1 cellular context compared by ENCODE assay signal in genomic region chr9:97984188-97985057, GRCh38.
TF ChIP-seq lines count a peak whose summit lies in the region.

No MANE protein-coding gene starts in this region.

TF ChIP-seq in K562, 482 proteins besides CTCF, POLR2A, EP300 and RAD21 (continued from another document):
- TF ChIP-seq, protein P1, sequence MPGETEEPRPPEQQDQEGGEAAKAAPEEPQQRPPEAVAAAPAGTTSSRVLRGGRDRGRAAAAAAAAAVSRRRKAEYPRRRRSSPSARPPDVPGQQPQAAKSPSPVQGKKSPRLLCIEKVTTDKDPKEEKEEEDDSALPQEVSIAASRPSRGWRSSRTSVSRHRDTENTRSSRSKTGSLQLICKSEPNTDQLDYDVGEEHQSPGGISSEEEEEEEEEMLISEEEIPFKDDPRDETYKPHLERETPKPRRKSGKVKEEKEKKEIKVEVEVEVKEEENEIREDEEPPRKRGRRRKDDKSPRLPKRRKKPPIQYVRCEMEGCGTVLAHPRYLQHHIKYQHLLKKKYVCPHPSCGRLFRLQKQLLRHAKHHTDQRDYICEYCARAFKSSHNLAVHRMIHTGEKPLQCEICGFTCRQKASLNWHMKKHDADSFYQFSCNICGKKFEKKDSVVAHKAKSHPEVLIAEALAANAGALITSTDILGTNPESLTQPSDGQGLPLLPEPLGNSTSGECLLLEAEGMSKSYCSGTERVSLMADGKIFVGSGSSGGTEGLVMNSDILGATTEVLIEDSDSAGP (CRISPR knock-in tag; IDR thresholded peaks at IDR 0.05), result no peak
- peak; percentile 98 for TF ChIP-seq NR3C1 (CRISPR knock-in tag; IDR thresholded peaks at IDR 0.05)
- TF ChIP-seq HNRNPLL (IDR thresholded peaks at IDR 0.05; ENCODE audit: low read depth, low read length, poor library complexity, severe bottlenecking), result peak; percentile 41
- no peak for TF ChIP-seq BRD9 (IDR thresholded peaks at IDR 0.05; ENCODE audit: low read depth, partially characterized antibody)
- no peak for TF ChIP-seq ZC3H11A (IDR thresholded peaks at IDR 0.05; ENCODE audit: low read depth, low read length)
- TF ChIP-seq CEBPB (tag; IDR thresholded peaks at IDR 0.05), result peak; percentile 79
- TF ChIP-seq, protein P2, sequence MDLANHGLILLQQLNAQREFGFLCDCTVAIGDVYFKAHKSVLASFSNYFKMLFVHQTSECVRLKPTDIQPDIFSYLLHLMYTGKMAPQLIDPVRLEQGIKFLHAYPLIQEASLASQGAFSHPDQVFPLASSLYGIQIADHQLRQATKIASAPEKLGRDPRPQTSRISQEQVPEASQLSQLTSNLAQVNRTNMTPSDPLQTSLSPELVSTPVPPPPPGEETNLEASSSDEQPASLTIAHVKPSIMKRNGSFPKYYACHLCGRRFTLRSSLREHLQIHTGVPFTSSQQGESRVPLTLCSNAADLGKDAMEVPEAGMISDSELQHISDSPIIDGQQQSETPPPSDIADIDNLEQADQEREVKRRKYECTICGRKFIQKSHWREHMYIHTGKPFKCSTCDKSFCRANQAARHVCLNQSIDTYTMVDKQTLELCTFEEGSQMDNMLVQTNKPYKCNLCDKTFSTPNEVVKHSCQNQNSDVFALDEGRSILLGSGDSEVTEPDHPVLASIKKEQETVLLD (IDR thresholded peaks at IDR 0.05), result no peak
- TF ChIP-seq SMAD2 (IDR thresholded peaks at IDR 0.05; ENCODE audit: low read depth, low read length), result no peak
- 0 out of 2 replicates have a peak, but pooled peaks have one; percentile 40 for TF ChIP-seq CEBPG (CRISPR knock-in tag; IDR thresholded peaks at IDR 0.05)
- peak; percentile 85 to 95 for TF ChIP-seq CEBPG (tag; conservative IDR thresholded peaks at IDR 0.05 in 1 of 2, IDR thresholded peaks at IDR 0.05 in 1 of 2)
- no peak for TF ChIP-seq ZNF717 (CRISPR knock-in tag; IDR thresholded peaks at IDR 0.05)
- TF ChIP-seq, protein P3, sequence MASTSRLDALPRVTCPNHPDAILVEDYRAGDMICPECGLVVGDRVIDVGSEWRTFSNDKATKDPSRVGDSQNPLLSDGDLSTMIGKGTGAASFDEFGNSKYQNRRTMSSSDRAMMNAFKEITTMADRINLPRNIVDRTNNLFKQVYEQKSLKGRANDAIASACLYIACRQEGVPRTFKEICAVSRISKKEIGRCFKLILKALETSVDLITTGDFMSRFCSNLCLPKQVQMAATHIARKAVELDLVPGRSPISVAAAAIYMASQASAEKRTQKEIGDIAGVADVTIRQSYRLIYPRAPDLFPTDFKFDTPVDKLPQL (IDR thresholded peaks at IDR 0.05; ENCODE audit: extremely low read depth, insufficient read length), result no peak
- no peak for TF ChIP-seq ZSCAN32 (CRISPR knock-in tag; IDR thresholded peaks at IDR 0.05)
- no peak for TF ChIP-seq FOS (IDR thresholded peaks at IDR 0.05; ENCODE audit: extremely low read depth, insufficient read length)
- peak; percentile 92 for TF ChIP-seq ZNF232 (CRISPR knock-in tag; IDR thresholded peaks at IDR 0.05)
- TF ChIP-seq SNRNP70 (optimal IDR thresholded peaks at IDR 0.05; ENCODE audit: low read depth, low read length), result no peak
- TF ChIP-seq ZSCAN29 (IDR thresholded peaks at IDR 0.05), result no peak
